ENCODE assay signal across 19 cellular contexts in genomic region chr10:14840178-14840577, GRCh38. TPM values are rescaled to one million over a fixed set of nuclear protein-coding genes. Genes with fewer than 3 reads are reported as not detected.
DNase-seq lines count a peak whose midpoint lies in the region; ATAC-seq and TF ChIP-seq lines count a peak whose summit lies in the region.
"Had no signal": no experiment of that assay in that cellular context is flagged by ENCODE, and none has a peak within 500 bp of the region (broad histone marks: within the 10 kb centered on the region; RNA-seq: fewer than 3 reads in every experiment).

No MANE protein-coding gene starts in this region.

- no peak for ATAC-seq in GM23338
- no peak for ATAC-seq in natural killer cell treated with Interleukin-12 subunit alpha and Interleukin-12 subunit beta and Interleukin-15 and Interleukin-18, amount 100 ng/mL, for 72 hours
- ATAC-seq: heart right ventricle had no signal

- peaks cover 46% of the 10 kb centered on the region for H3K36me3 ChIP-seq in GM23338 (ENCODE audit: insufficient read depth)
- H3K36me3 ChIP-seq in BE2C = peaks cover 43% of the 10 kb centered on the region
- H3K36me3 ChIP-seq: ovary had no signal

- H3K4me3 ChIP-seq in GM23338 = no peak overlapping the region
- H3K4me3 ChIP-seq in BE2C (ENCODE audit: low read depth, low read length) = no peak overlapping the region

- H2AFZ ChIP-seq in GM23338 = no peak overlapping the region

- H3K9me3 ChIP-seq in BE2C = no peaks in the 10 kb centered on the region
- H3K9me3 ChIP-seq: heart right ventricle, ovary, tibial nerve had no signal

- no peak overlapping the region for H3K4me2 ChIP-seq in GM23338

- H3K79me2 ChIP-seq in GM23338 (replicated peaks; ENCODE audit: insufficient read depth) = peaks cover 43% of the 10 kb centered on the region

- no peaks in the 10 kb centered on the region for H3K9me2 ChIP-seq in GM23338 (ENCODE audit: insufficient read depth)

- no peak for DNase-seq in activated CD4-positive, alpha-beta T cell treated with anti-CD3 and anti-CD28 coated beads, Interleukin-2, amount 10 ng/mL, durations not matched to agents 24 days and 14 days
- DNase-seq in activated CD4-positive, alpha-beta T cell treated with anti-CD3 and anti-CD28 coated beads for 4 hours = no peak
- no peak for DNase-seq in GM23338 (ENCODE audit: low spot score)
- DNase-seq in activated naive CD8-positive, alpha-beta T cell treated with anti-CD3 and anti-CD28 coated beads for 36 hours = no peak
- DNase-seq in natural killer cell treated with Interleukin-12 subunit alpha and Interleukin-12 subunit beta and Interleukin-15 and Interleukin-18, amount 100 ng/mL, for 72 hours (ENCODE audit: low spot score) = no peak
- no peak for DNase-seq in SKM-1 treated with dmso at 0.1 percent for 144 hours (lab: John Stamatoyannopoulos, UW; ENCODE audit: unreplicated experiment)
- DNase-seq in BE2C = no peak
- DNase-seq in NCI-H2029 (lab: John Stamatoyannopoulos, UW) = no peak
- DNase-seq: activated CD4-positive, CD25-positive, alpha-beta regulatory T cell treated with anti-CD3 and anti-CD28 coated beads, Interleukin-2, amount 50 U/mL, for 72 hours; activated effector memory CD4-positive, alpha-beta T cell treated with anti-CD3 and anti-CD28 coated beads, Interleukin-2, amount 50 U/mL, for 16 hours; COR-L47; heart right ventricle; KBM-7; NCI-H1417 treated with DMSO at 0.1 percent for 48 hours; NCI-H2227 treated with DMSO at 0.1 percent for 48 hours; NK-92 treated with Interleukin-12 subunit alpha and Interleukin-12 subunit beta, amount 100 ng/mL, for 24 hours; ovary had no signal

- H3K36me3 Mint-ChIP-seq in activated CD4-positive, alpha-beta T cell treated with anti-CD3 and anti-CD28 coated beads, Interleukin-2, amount 10 ng/mL, durations not matched to agents 24 days and 14 days (ENCODE audit: low read depth) = peaks cover 53% of the 10 kb centered on the region
- peaks cover 53% of the 10 kb centered on the region for H3K36me3 Mint-ChIP-seq in GM23338 (ENCODE audit: low read depth)
- H3K36me3 Mint-ChIP-seq in activated naive CD8-positive, alpha-beta T cell treated with anti-CD3 and anti-CD28 coated beads for 36 hours = peaks cover 26% of the 10 kb centered on the region
- H3K36me3 Mint-ChIP-seq in natural killer cell treated with Interleukin-12 subunit alpha and Interleukin-12 subunit beta and Interleukin-15 and Interleukin-18, amount 100 ng/mL, for 72 hours = peaks cover 24% of the 10 kb centered on the region

- H3K27ac Mint-ChIP-seq in activated CD4-positive, alpha-beta T cell treated with anti-CD3 and anti-CD28 coated beads, Interleukin-2, amount 10 ng/mL, durations not matched to agents 24 days and 14 days = peak overlapping the region; percentile 28
- no peak overlapping the region for H3K27ac Mint-ChIP-seq in GM23338
- H3K27ac Mint-ChIP-seq in activated naive CD8-positive, alpha-beta T cell treated with anti-CD3 and anti-CD28 coated beads for 36 hours = no peak overlapping the region
- H3K27ac Mint-ChIP-seq in natural killer cell treated with Interleukin-12 subunit alpha and Interleukin-12 subunit beta and Interleukin-15 and Interleukin-18, amount 100 ng/mL, for 72 hours = peak overlapping the region in 1 of 2 donors; percentile 31

- no peak for TF ChIP-seq CTCF in GM23338 (conservative IDR thresholded peaks at IDR 0.05; ENCODE audit: low read depth in 2 of 2)
- TF ChIP-seq CTCF in BE2C (IDR thresholded peaks at IDR 0.05; ENCODE audit: low read depth, low read length) = no peak

- no peak overlapping the region for H3K27ac ChIP-seq in GM23338 (ENCODE audit: low read depth)
- H3K27ac ChIP-seq: ovary, tibial nerve had no signal

- H3K9me3 Mint-ChIP-seq in activated CD4-positive, alpha-beta T cell treated with anti-CD3 and anti-CD28 coated beads, Interleukin-2, amount 10 ng/mL, durations not matched to agents 24 days and 14 days = no peaks in the 10 kb centered on the region
- no peaks in the 10 kb centered on the region; the same call in 2 of the 3 replicates for H3K9me3 Mint-ChIP-seq in GM23338
- H3K9me3 Mint-ChIP-seq in activated naive CD8-positive, alpha-beta T cell treated with anti-CD3 and anti-CD28 coated beads for 36 hours = no peaks in the 10 kb centered on the region
- H3K9me3 Mint-ChIP-seq in natural killer cell treated with Interleukin-12 subunit alpha and Interleukin-12 subunit beta and Interleukin-15 and Interleukin-18, amount 100 ng/mL, for 72 hours = no peaks in the 10 kb centered on the region

- H3K4me1 ChIP-seq in GM23338 (ENCODE audit: insufficient read depth) (peaks cover 7% of the 10 kb centered on the region), BE2C (no peaks in the 10 kb centered on the region)

- no peaks in the 10 kb centered on the region for H3F3A ChIP-seq in GM23338 (replicated peaks; ENCODE audit: low read depth)

- H3K4me3 Mint-ChIP-seq in activated CD4-positive, alpha-beta T cell treated with anti-CD3 and anti-CD28 coated beads, Interleukin-2, amount 10 ng/mL, durations not matched to agents 24 days and 14 days = peak overlapping the region; percentile 66
- peak overlapping the region; percentile 95; the same call in 1 of the 3 replicates for H3K4me3 Mint-ChIP-seq in GM23338
- H3K4me3 Mint-ChIP-seq in activated naive CD8-positive, alpha-beta T cell treated with anti-CD3 and anti-CD28 coated beads for 36 hours = peak overlapping the region; percentile 67
- H3K4me3 Mint-ChIP-seq in natural killer cell treated with Interleukin-12 subunit alpha and Interleukin-12 subunit beta and Interleukin-15 and Interleukin-18, amount 100 ng/mL, for 72 hours = peak overlapping the region; percentile 38

- no peaks in the 10 kb centered on the region for H3K27me3 Mint-ChIP-seq in activated CD4-positive, alpha-beta T cell treated with anti-CD3 and anti-CD28 coated beads, Interleukin-2, amount 10 ng/mL, durations not matched to agents 24 days and 14 days
- H3K27me3 Mint-ChIP-seq in GM23338 (ENCODE audit: insufficient read depth, low read depth, poor library complexity) = peaks cover 6% of the 10 kb centered on the region
- no peaks in the 10 kb centered on the region for H3K27me3 Mint-ChIP-seq in activated naive CD8-positive, alpha-beta T cell treated with anti-CD3 and anti-CD28 coated beads for 36 hours
- no peaks in the 10 kb centered on the region for H3K27me3 Mint-ChIP-seq in natural killer cell treated with Interleukin-12 subunit alpha and Interleukin-12 subunit beta and Interleukin-15 and Interleukin-18, amount 100 ng/mL, for 72 hours

- H4K20me1 ChIP-seq in GM23338 (replicated peaks; ENCODE audit: insufficient read depth) = peaks cover 11% of the 10 kb centered on the region

- intact Hi-C loops in activated CD4-positive, alpha-beta T cell treated with anti-CD3 and anti-CD28 coated beads, Interleukin-2, amount 10 ng/mL, durations not matched to agents 24 days and 14 days (cut with micrococcal nuclease) = no loop called here

- peaks cover 23% of the 10 kb centered on the region for H3K4me1 Mint-ChIP-seq in activated CD4-positive, alpha-beta T cell treated with anti-CD3 and anti-CD28 coated beads, Interleukin-2, amount 10 ng/mL, durations not matched to agents 24 days and 14 days
- peaks cover 7% of the 10 kb centered on the region; the same call in 2 of the 3 replicates for H3K4me1 Mint-ChIP-seq in GM23338
- peaks cover 21% of the 10 kb centered on the region for H3K4me1 Mint-ChIP-seq in activated naive CD8-positive, alpha-beta T cell treated with anti-CD3 and anti-CD28 coated beads for 36 hours
- peaks cover 18 to 33% of the 10 kb centered on the region in 2 donors for H3K4me1 Mint-ChIP-seq in natural killer cell treated with Interleukin-12 subunit alpha and Interleukin-12 subunit beta and Interleukin-15 and Interleukin-18, amount 100 ng/mL, for 72 hours (ENCODE audit: low read depth in 2 of 2)

- H3K27me3 ChIP-seq in GM23338 (ENCODE audit: insufficient read depth) (no peaks in the 10 kb centered on the region), BE2C (no peaks in the 10 kb centered on the region)
- H3K27me3 ChIP-seq: heart right ventricle, ovary, tibial nerve had no signal

RNA-seq across cellular contexts. Expression of gene HSPA14, which starts 2.1 kb away (rescaled TPM):
- total RNA-seq in activated CD4-positive, alpha-beta T cell treated with anti-CD3 and anti-CD28 coated beads, Interleukin-2, amount 10 ng/mL, durations not matched to agents 24 days and 14 days = 42.0 and 44.1 TPM in 2 replicates
- 32.4 and 35.8 TPM in 2 replicates for total RNA-seq in GM23338 (2014; rRNA removed; shearing (Covaris generic))
- 46.5 and 48.1 TPM in 2 replicates for polyA plus RNA-seq in GM23338 (2016; fragmentation: Nextera tagmentation; extraction: Ambion mirVana)
- 10 to 100 TPM; 45.9 to 50.5 TPM for total RNA-seq in activated naive CD8-positive, alpha-beta T cell treated with anti-CD3 and anti-CD28 coated beads for 36 hours
- total RNA-seq in natural killer cell treated with Interleukin-12 subunit alpha and Interleukin-12 subunit beta and Interleukin-15 and Interleukin-18, amount 100 ng/mL, for 72 hours = 10 to 100 TPM; 30.3 to 32.4 TPM
- polyA plus RNA-seq in BE2C (2012; ENCODE audit: insufficient read depth, insufficient read length, low read depth) = 17.1 TPM

RNA-seq across cellular contexts. Expression of gene MSANTD7, which starts 2.1 kb away (rescaled TPM):
- 28.9 and 30.3 TPM in 2 replicates for total RNA-seq in activated CD4-positive, alpha-beta T cell treated with anti-CD3 and anti-CD28 coated beads, Interleukin-2, amount 10 ng/mL, durations not matched to agents 24 days and 14 days
- total RNA-seq in GM23338 (2014; rRNA removed; shearing (Covaris generic)) = 18.7 and 19.8 TPM in 2 replicates
- polyA plus RNA-seq in GM23338 (2016; fragmentation: Nextera tagmentation; extraction: Ambion mirVana) = 4.9 and 5.3 TPM in 2 replicates
- 10 to 100 TPM; 26.4 to 26.5 TPM for total RNA-seq in activated naive CD8-positive, alpha-beta T cell treated with anti-CD3 and anti-CD28 coated beads for 36 hours
- 10 to 100 TPM; 25.4 to 30.3 TPM for total RNA-seq in natural killer cell treated with Interleukin-12 subunit alpha and Interleukin-12 subunit beta and Interleukin-15 and Interleukin-18, amount 100 ng/mL, for 72 hours
- 12.3 TPM for polyA plus RNA-seq in BE2C (2012; ENCODE audit: insufficient read depth, insufficient read length, low read depth)

RNA-seq across cellular contexts. Expression of gene CDNF, which starts 2.3 kb away (rescaled TPM):
- total RNA-seq in activated CD4-positive, alpha-beta T cell treated with anti-CD3 and anti-CD28 coated beads, Interleukin-2, amount 10 ng/mL, durations not matched to agents 24 days and 14 days = 0.62 and 0.70 TPM in 2 replicates
- total RNA-seq in GM23338 (2014; rRNA removed; shearing (Covaris generic)) = 1.1 and 2.2 TPM in 2 replicates
- 0.26 and 0.77 TPM in 2 replicates for polyA plus RNA-seq in GM23338 (2016; fragmentation: Nextera tagmentation; extraction: Ambion mirVana)
- total RNA-seq in activated naive CD8-positive, alpha-beta T cell treated with anti-CD3 and anti-CD28 coated beads for 36 hours = 1 to 10 TPM in 1 of 2 experiments, under 1 TPM in 1; 0.96 to 1.6 TPM
- total RNA-seq in natural killer cell treated with Interleukin-12 subunit alpha and Interleukin-12 subunit beta and Interleukin-15 and Interleukin-18, amount 100 ng/mL, for 72 hours = 1 to 10 TPM in 1 of 2 donors, under 1 TPM in 1; 0.48 to 1.0 TPM
- 1.5 TPM for polyA plus RNA-seq in BE2C (2012; ENCODE audit: insufficient read depth, insufficient read length, low read depth)
- total RNA-seq: kidney epithelial cell had no signal

RNA-seq across cellular contexts. Expression of gene SUV39H2, which starts 38.5 kb away (rescaled TPM):
- 46.7 and 47.5 TPM in 2 replicates for total RNA-seq in activated CD4-positive, alpha-beta T cell treated with anti-CD3 and anti-CD28 coated beads, Interleukin-2, amount 10 ng/mL, durations not matched to agents 24 days and 14 days
- 49.2 and 59.1 TPM in 2 replicates for total RNA-seq in GM23338 (2014; rRNA removed; shearing (Covaris generic))
- polyA plus RNA-seq in GM23338 (2016; fragmentation: Nextera tagmentation; extraction: Ambion mirVana) = 30.4 and 33.3 TPM in 2 replicates
- 10 to 100 TPM; 43.8 to 46.0 TPM for total RNA-seq in activated naive CD8-positive, alpha-beta T cell treated with anti-CD3 and anti-CD28 coated beads for 36 hours
- total RNA-seq in natural killer cell treated with Interleukin-12 subunit alpha and Interleukin-12 subunit beta and Interleukin-15 and Interleukin-18, amount 100 ng/mL, for 72 hours = 10 to 100 TPM; 20.4 to 40.5 TPM
- 7.7 TPM for polyA plus RNA-seq in BE2C (2012; ENCODE audit: insufficient read depth, insufficient read length, low read depth)

Comparison
In these comparisons a context has a peak if more than half of its experiments do, and no peak if none do; other contexts are left out.
1. H3K4me3 Mint-ChIP-seq: peak in every context shown above with its lines; median percentile 95 in GM23338; 67 in activated naive CD8-positive, alpha-beta T cell treated with anti-CD3 and anti-CD28 coated beads for 36 hours; 66 in activated CD4-positive, alpha-beta T cell treated with anti-CD3 and anti-CD28 coated beads, Interleukin-2, amount 10 ng/mL, durations not matched to agents 24 days and 14 days; 38 in natural killer cell treated with Interleukin-12 subunit alpha and Interleukin-12 subunit beta and Interleukin-15 and Interleukin-18, amount 100 ng/mL, for 72 hours.